1 cellular context compared by ENCODE assay signal in the genomic region with DNA sequence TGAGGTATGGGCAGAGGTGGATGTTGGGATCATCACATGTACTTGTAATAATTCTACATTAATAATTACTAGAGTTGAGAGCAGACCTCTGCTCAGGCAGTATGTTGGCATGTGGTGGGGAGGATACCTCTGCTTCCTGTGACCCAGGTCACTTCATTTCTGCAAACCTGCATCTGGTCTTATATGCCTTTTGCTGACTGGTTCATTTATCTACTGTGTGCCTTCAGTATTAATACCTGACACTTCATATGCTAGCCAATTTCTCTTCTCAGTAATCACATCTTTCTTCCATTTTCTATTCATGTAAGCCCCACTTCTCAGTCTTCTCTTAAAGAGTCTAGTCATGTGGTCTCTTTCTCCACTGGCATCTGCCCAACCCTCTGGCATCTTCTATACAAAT.
TF ChIP-seq lines count a peak whose summit lies in the region.

No MANE protein-coding gene starts in this region.

TF ChIP-seq in IMR-90, 13 proteins besides CTCF, POLR2A, EP300 and RAD21:
- TF ChIP-seq, protein P1, sequence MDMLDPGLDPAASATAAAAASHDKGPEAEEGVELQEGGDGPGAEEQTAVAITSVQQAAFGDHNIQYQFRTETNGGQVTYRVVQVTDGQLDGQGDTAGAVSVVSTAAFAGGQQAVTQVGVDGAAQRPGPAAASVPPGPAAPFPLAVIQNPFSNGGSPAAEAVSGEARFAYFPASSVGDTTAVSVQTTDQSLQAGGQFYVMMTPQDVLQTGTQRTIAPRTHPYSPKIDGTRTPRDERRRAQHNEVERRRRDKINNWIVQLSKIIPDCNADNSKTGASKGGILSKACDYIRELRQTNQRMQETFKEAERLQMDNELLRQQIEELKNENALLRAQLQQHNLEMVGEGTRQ (IDR thresholded peaks at IDR 0.05; ENCODE audit: low read depth, low read length) = no peak
- TF ChIP-seq CEBPB (IDR thresholded peaks at IDR 0.05; ENCODE audit: low read depth, low read length) (no peak), FOS (IDR thresholded peaks at IDR 0.05; ENCODE audit: low read depth, low read length) (no peak), MAFK (IDR thresholded peaks at IDR 0.05; ENCODE audit: low read depth, low read length) (peak; percentile 33; the same call in 1 of the 2 replicates)
